In the genomic region with DNA sequence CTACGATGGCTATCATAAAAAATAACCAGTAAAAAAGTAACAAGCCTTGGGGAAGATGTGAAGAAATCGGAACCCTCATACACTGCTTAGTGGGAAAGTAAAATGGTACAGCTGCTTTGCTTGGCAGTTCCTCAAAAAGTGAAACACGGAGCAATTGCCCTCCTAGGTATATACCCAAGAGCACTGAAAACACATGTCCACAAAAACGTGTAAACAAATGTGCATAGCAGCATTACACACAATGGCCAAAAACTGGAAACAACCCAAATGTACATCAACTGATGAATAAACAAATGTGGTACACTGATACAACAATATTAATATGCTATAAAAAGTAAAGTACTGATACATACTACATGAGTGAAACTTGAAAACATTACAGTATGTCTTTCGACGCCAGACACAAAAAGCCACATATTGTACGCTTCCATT, we compare ENCODE assay signal across 8 cellular contexts. TPM values are rescaled to one million over a fixed set of nuclear protein-coding genes. Genes with fewer than 3 reads are reported as not detected.
DNase-seq lines count a peak whose midpoint lies in the region; ATAC-seq, FAIRE-seq and TF ChIP-seq lines count a peak whose summit lies in the region.

No MANE protein-coding gene starts in this region.

- peaks cover 6% of the 10 kb centered on the region for H3K79me2 ChIP-seq in GM12878 (ENCODE audit: control insufficient read depth, insufficient read depth, low read length)

- FAIRE-seq in GM12878 (lab: Jason Lieb, UNC) = no peak

- no peak overlapping the region for H3K27ac ChIP-seq in CD8-positive, alpha-beta T cell (ENCODE audit: low read depth, low read length)
- no peak overlapping the region for H3K27ac ChIP-seq in HUES48 (ENCODE audit: low read depth, low read length)
- H3K27ac ChIP-seq in GM12878 (ENCODE audit: control insufficient read depth, insufficient read depth) = no peak overlapping the region

- intact Hi-C loops in CD8-positive, alpha-beta T cell (cut with DNase I, micrococcal nuclease) = loop anchor here (5.0 to 10.0 kb wide), 9 partner anchors 150 to 990 kb away; partner anchors contain the start of genes CHST11 (in 2 of the 2), TDG (in 1 of the 2), TXNRD1 (in 1 of the 2) and WASHC4 (in 1 of the 2)
- intact Hi-C loops in GM12878 (cut with micrococcal nuclease; ENCODE audit: unreplicated experiment) = loop anchor here (10.0 kb wide), 1 partner anchor 272 kb away; no protein-coding TSS in a partner anchor

- TF ChIP-seq RAD21 in GM12878 (IDR thresholded peaks at IDR 0.05; ENCODE audit: insufficient read depth, low read depth, low read length) = no peak

- no peak for TF ChIP-seq CTCF in CD8-positive, alpha-beta T cell (IDR thresholded peaks at IDR 0.05)
- no peak for TF ChIP-seq CTCF in GM12878 (IDR thresholded peaks at IDR 0.05 in 2 of 3, conservative IDR thresholded peaks at IDR 0.05 in 1 of 3; ENCODE audit: control insufficient read depth in 2 of 3, extremely low read depth in 1 of 3, insufficient read depth in 1 of 3, low read depth in 3 of 3, low read length in 3 of 3)
- no peak for TF ChIP-seq CTCF in GM10248 (IDR thresholded peaks at IDR 0.05; ENCODE audit: control extremely low read depth, extremely low read depth, low read depth, missing control alignments)

- H3K36me3 Mint-ChIP-seq in CD8-positive, alpha-beta T cell = peaks cover 2% of the 10 kb centered on the region
- H3K36me3 Mint-ChIP-seq in naive thymus-derived CD8-positive, alpha-beta T cell = no peaks in the 10 kb centered on the region

- H3K9ac ChIP-seq in HUES48 (ENCODE audit: low read depth, low read length) (no peak overlapping the region), GM12878 (ENCODE audit: control insufficient read depth, insufficient read depth, low read length) (no peak overlapping the region)

- no peak for DNase-seq in CD8-positive, alpha-beta T cell
- DNase-seq in GM12878 (ENCODE audit: low read depth, low spot score) (no peak), GM10248 (ENCODE audit: extremely low spot score) (no peak), NCI-H1417 (lab: John Stamatoyannopoulos, UW) (no peak), Kasumi-1 (lab: John Stamatoyannopoulos, UW) (no peak), DMS153 (lab: John Stamatoyannopoulos, UW) (no peak)
- DNase-seq in naive thymus-derived CD8-positive, alpha-beta T cell = no peak

- H3K4me1 ChIP-seq in CD8-positive, alpha-beta T cell (ENCODE audit: insufficient read depth, low read length) = peaks cover 13% of the 10 kb centered on the region
- H3K4me1 ChIP-seq in HUES48 (ENCODE audit: control insufficient read depth, insufficient read depth, low read length) = peaks cover 14% of the 10 kb centered on the region
- peaks cover 10% of the 10 kb centered on the region for H3K4me1 ChIP-seq in GM12878 (ENCODE audit: control insufficient read depth, insufficient read depth, low read length)

- H3K27me3 ChIP-seq in CD8-positive, alpha-beta T cell (ENCODE audit: insufficient read depth, low read length) = no peaks in the 10 kb centered on the region
- H3K27me3 ChIP-seq in HUES48 (ENCODE audit: control insufficient read depth, insufficient read depth, low read length) (peaks cover 29% of the 10 kb centered on the region), GM12878 (replicated peaks in 1 of 2; ENCODE audit: control insufficient read depth in 2 of 2, insufficient read depth in 2 of 2, low read length in 1 of 2) (no peaks in the 10 kb centered on the region)

- RAD21 ChIA-PET in GM12878 (lab: Charles Lee; ENCODE audit: unreplicated experiment) = interaction anchor here (1.0 kb wide), 1 partner anchor 70 kb away, joined by 3 read pairs; no protein-coding TSS in a partner anchor

- H3K4me3 ChIP-seq in CD8-positive, alpha-beta T cell (ENCODE audit: low read depth, low read length) = no peak overlapping the region
- peak overlapping the region; percentile 87 for H3K4me3 ChIP-seq in HUES48 (ENCODE audit: low read depth, low read length)
- H3K4me3 ChIP-seq in GM12878 = peak overlapping the region; percentile 81

- in situ Hi-C loops in GM12878 (cut with MboI) = no loop called here

- no peaks in the 10 kb centered on the region for H3K9me3 ChIP-seq in CD8-positive, alpha-beta T cell (ENCODE audit: low read length)
- no peaks in the 10 kb centered on the region for H3K9me3 ChIP-seq in HUES48 (ENCODE audit: control insufficient read depth, insufficient read depth, low read length)
- H3K9me3 ChIP-seq in GM12878 (replicated peaks; ENCODE audit: control insufficient read depth, insufficient read depth, low read length) = no peaks in the 10 kb centered on the region

- CTCF ChIA-PET in CD8-positive, alpha-beta T cell (lab: Charles Lee) = interaction anchor here (1.1 kb wide), 1 partner anchor 166 kb away, joined by 3 read pairs; no protein-coding TSS in a partner anchor
- CTCF ChIA-PET in GM12878 (lab: Yijun Ruan, JAX) (interaction anchor here (2.0 kb wide), 1 partner anchor 26 kb away, joined by 5 read pairs; no protein-coding TSS in a partner anchor), GM10248 (lab: Yijun Ruan, JAX) (interaction anchor here (1.9 to 2.6 kb wide), 2 partner anchors 14 to 21 kb away, joined by 8 to 9 read pairs; no protein-coding TSS in a partner anchor)

- H2AFZ ChIP-seq in GM12878 (ENCODE audit: control insufficient read depth, low read depth, low read length) = no peak overlapping the region

- 32% methylated on average over 7 of the region's 7 CpGs for WGBS in GM12878 (ENCODE audit: insufficient coverage, insufficient replicate concordance, low lambda C conversion rate, missing lambda C conversion rate)

- H3K36me3 ChIP-seq in CD8-positive, alpha-beta T cell (ENCODE audit: insufficient read depth, low read length) = no peaks in the 10 kb centered on the region
- no peaks in the 10 kb centered on the region for H3K36me3 ChIP-seq in HUES48 (ENCODE audit: control insufficient read depth, insufficient read depth, low read length)
- H3K36me3 ChIP-seq in GM12878 (ENCODE audit: control insufficient read depth in 2 of 2, insufficient read depth in 2 of 2, low read length in 1 of 2) = no peaks in the 10 kb centered on the region

- POLR2A ChIA-PET in CD8-positive, alpha-beta T cell (lab: Charles Lee) = interaction anchor here (0.5 kb wide), 1 partner anchor 16 kb away, joined by 3 read pairs; no protein-coding TSS in a partner anchor
- POLR2A ChIA-PET in GM12878 (lab: Charles Lee) (no interaction called here), GM10248 (lab: Yijun Ruan, JAX) (no interaction called here)
- POLR2A ChIA-PET in naive thymus-derived CD8-positive, alpha-beta T cell (lab: Charles Lee) = no interaction called here

- no peak for TF ChIP-seq POLR2A in GM12878 (IDR thresholded peaks at IDR 0.05; ENCODE audit: low read depth, low read length)

- H3K4me3 Mint-ChIP-seq in CD8-positive, alpha-beta T cell = peak overlapping the region; percentile 89
- H3K4me3 Mint-ChIP-seq in naive thymus-derived CD8-positive, alpha-beta T cell = peak overlapping the region; percentile 81 to 91 (median 88)

- BruUV-seq in GM12878 (replicated peaks; lab: Mats Ljungman, UMichigan) = TSS peak; percentile 59

- no peaks in the 10 kb centered on the region for H3K9me3 Mint-ChIP-seq in CD8-positive, alpha-beta T cell
- no peaks in the 10 kb centered on the region for H3K9me3 Mint-ChIP-seq in naive thymus-derived CD8-positive, alpha-beta T cell

- no peak for ATAC-seq in CD8-positive, alpha-beta T cell
- ATAC-seq in GM12878 = no peak
- ATAC-seq in naive thymus-derived CD8-positive, alpha-beta T cell = no peak

- peak overlapping the region; percentile 61 for H3K4me2 ChIP-seq in GM12878 (ENCODE audit: control insufficient read depth, insufficient read depth)

- no peak for TF ChIP-seq EP300 in GM12878 (IDR thresholded peaks at IDR 0.05; ENCODE audit: borderline replicate concordance in 1 of 2, control insufficient read depth in 1 of 2, low read depth in 2 of 2, low read length in 2 of 2)

- H3K27me3 Mint-ChIP-seq in CD8-positive, alpha-beta T cell (ENCODE audit: low read depth) = peaks cover 5% of the 10 kb centered on the region
- H3K27me3 Mint-ChIP-seq in naive thymus-derived CD8-positive, alpha-beta T cell = peaks cover 0 to 11% (median 3%) of the 10 kb centered on the region in 5 donors

- SMC1A ChIA-PET in GM12878 (lab: Charles Lee; ENCODE audit: uncharacterized antibody, unreplicated experiment) = interaction anchor here (1.8 to 4.0 kb wide), 2 partner anchors 25 to 28 kb away, joined by 4 to 24 read pairs; no protein-coding TSS in a partner anchor

- H3K4me1 Mint-ChIP-seq in CD8-positive, alpha-beta T cell (ENCODE audit: low read depth) = peaks cover 19% of the 10 kb centered on the region
- peaks cover 9 to 24% (median 19%) of the 10 kb centered on the region in 4 donors for H3K4me1 Mint-ChIP-seq in naive thymus-derived CD8-positive, alpha-beta T cell

- no peaks in the 10 kb centered on the region for H4K20me1 ChIP-seq in GM12878 (ENCODE audit: control insufficient read depth, insufficient read depth)

- peak overlapping the region; percentile 80 for H3K27ac Mint-ChIP-seq in CD8-positive, alpha-beta T cell
- H3K27ac Mint-ChIP-seq in naive thymus-derived CD8-positive, alpha-beta T cell = peak overlapping the region in 3 of 10 donors; percentile 11 to 88 (median 82)

RNA-seq across cellular contexts. Expression of gene SLC41A2, which starts 1.2 kb away (rescaled TPM):
- 1 to 10 TPM; 3.4 to 4.2 TPM for total RNA-seq in CD8-positive, alpha-beta T cell
- total RNA-seq in GM12878 (2013; cell fraction: nucleolus; rRNA removed) = 149 and 169 TPM in 2 replicates
- total RNA-seq in GM12878 (2014; rRNA removed) (16.8 and 22.5 TPM in 2 replicates), GM12878 (2014; rRNA removed; fragmentation: Illumina TruSeq; extraction: Trizol) (18.2 and 18.8 TPM in 2 replicates), GM12878 (2021) (18.5 and 19.0 TPM in 2 replicates)
- 4.8 TPM for polyA plus RNA-seq in GM12878 (2011; ENCODE audit: low read depth)
- polyA plus RNA-seq in GM12878 (2011; rRNA removed) (8.3 and 14.2 TPM in 2 replicates), GM12878 (2014; fragmentation: Illumina TruSeq; extraction: Trizol) (14.1 and 17.3 TPM in 2 replicates), GM12878 (2014; fragmentation: Nextera tagmentation; extraction: Ambion mirVana) (1 to 10 TPM; 3.5 to 9.2 TPM), GM12878 (2014; rRNA removed) (5.7 and 13.0 TPM in 2 replicates), GM12878 (2016; fragmentation: Nextera tagmentation; extraction: Ambion mirVana) (1 to 10 TPM; 9.3 to 9.5 TPM)
- polyA plus RNA-seq in GM12878 (2011; cell fraction: cytosol; rRNA removed) = 3.5 and 4.7 TPM in 2 replicates
- 5.1 and 6.5 TPM in 2 replicates for polyA plus RNA-seq in GM12878 (2011; cell fraction: nucleus; rRNA removed)
- 5.6 and 7.1 TPM in 2 replicates for polyA plus RNA-seq in GM12878 (2012)
- polyA minus RNA-seq in GM12878 (2011; rRNA and poly(A)+ RNA removed) = 18.0 and 21.1 TPM in 2 replicates
- polyA minus RNA-seq in GM12878 (2011; cell fraction: cytosol; rRNA and poly(A)+ RNA removed) = 7.6 and 11.1 TPM in 2 replicates
- 14.1 and 26.4 TPM in 2 replicates for polyA minus RNA-seq in GM12878 (2011; cell fraction: nucleus; rRNA and poly(A)+ RNA removed)
- 1 to 10 TPM; 2.8 to 2.9 TPM for total RNA-seq in naive thymus-derived CD8-positive, alpha-beta T cell
- polyA plus RNA-seq in naive thymus-derived CD8-positive, alpha-beta T cell = under 1 TPM in 1 of 3 donors, not detected in 2; 0.69 TPM

RNA-seq across cellular contexts. Expression of gene NOPCHAP1, which starts 29.2 kb away (rescaled TPM):
- total RNA-seq in CD8-positive, alpha-beta T cell = 10 to 100 TPM; 13.2 to 16.5 TPM
- 32.5 and 34.2 TPM in 2 replicates for total RNA-seq in GM12878 (2013; cell fraction: nucleolus; rRNA removed)
- total RNA-seq in GM12878 (2014; rRNA removed) (28.9 and 29.8 TPM in 2 replicates), GM12878 (2014; rRNA removed; fragmentation: Illumina TruSeq; extraction: Trizol) (38.6 and 41.5 TPM in 2 replicates), GM12878 (2021) (39.6 and 40.2 TPM in 2 replicates)
- 7.2 TPM for polyA plus RNA-seq in GM12878 (2011; ENCODE audit: low read depth)
- polyA plus RNA-seq in GM12878 (2011; rRNA removed) (29.2 and 41.6 TPM in 2 replicates), GM12878 (2014; fragmentation: Illumina TruSeq; extraction: Trizol) (22.6 and 28.0 TPM in 2 replicates), GM12878 (2014; fragmentation: Nextera tagmentation; extraction: Ambion mirVana) (100 to 1,000 TPM; 108 to 115 TPM), GM12878 (2014; rRNA removed) (26.3 and 28.9 TPM in 2 replicates), GM12878 (2016; fragmentation: Nextera tagmentation; extraction: Ambion mirVana) (10 to 100 TPM; 69.2 to 73.1 TPM)
- polyA plus RNA-seq in GM12878 (2011; cell fraction: cytosol; rRNA removed) = 16.0 and 16.9 TPM in 2 replicates
- 7.6 and 10.5 TPM in 2 replicates for polyA plus RNA-seq in GM12878 (2011; cell fraction: nucleus; rRNA removed)
- polyA plus RNA-seq in GM12878 (2012) = 30.5 and 56.9 TPM in 2 replicates
- polyA minus RNA-seq in GM12878 (2011; rRNA and poly(A)+ RNA removed) = 11.1 and 12.7 TPM in 2 replicates
- polyA minus RNA-seq in GM12878 (2011; cell fraction: cytosol; rRNA and poly(A)+ RNA removed) = 5.7 and 9.5 TPM in 2 replicates
- polyA minus RNA-seq in GM12878 (2011; cell fraction: nucleus; rRNA and poly(A)+ RNA removed) = 8.7 and 17.3 TPM in 2 replicates
- 10 to 100 TPM; 18.5 to 25.8 TPM for total RNA-seq in naive thymus-derived CD8-positive, alpha-beta T cell
- 10 to 100 TPM; 15.4 to 16.8 (median 16.5) TPM for polyA plus RNA-seq in naive thymus-derived CD8-positive, alpha-beta T cell
